9 cellular contexts compared by ENCODE assay signal in the genomic region with DNA sequence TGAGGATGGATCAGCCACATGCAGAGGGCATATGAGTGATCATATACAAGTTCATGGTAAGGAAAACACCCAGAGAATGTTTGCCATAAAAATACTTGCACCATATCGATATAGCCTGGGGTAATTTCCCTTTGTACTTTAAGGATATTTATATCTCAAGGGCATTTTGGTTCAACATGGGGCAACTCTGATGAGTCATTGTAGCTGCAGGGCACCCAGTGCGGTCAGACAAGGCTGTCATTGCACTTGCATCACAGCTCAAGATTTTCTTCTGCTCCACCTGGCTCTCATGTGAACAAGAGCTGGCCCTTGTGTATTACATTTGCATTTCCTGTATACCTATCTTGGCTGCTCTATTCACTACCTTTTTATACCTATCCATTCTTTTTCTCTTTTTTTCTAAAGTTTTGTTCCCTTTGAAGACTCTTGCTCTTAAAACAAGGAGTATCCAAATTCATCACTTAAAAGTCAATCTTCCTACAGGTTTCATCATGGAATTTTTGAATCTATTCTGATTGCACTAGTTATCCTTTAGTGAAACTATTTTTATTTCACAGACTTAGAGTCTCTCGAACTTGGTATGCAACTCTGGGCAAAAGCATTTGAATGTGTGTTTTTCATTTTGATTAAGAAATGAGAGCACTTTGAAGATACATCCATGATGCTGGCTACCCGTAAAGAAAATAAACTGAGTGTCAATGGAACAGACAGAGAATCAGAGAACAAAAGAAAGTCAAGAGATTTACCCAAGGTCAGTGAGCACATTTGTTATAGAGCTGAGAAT.
DNase-seq lines count a peak whose midpoint lies in the region; ATAC-seq and TF ChIP-seq lines count a peak whose summit lies in the region.
"Had no signal": no experiment of that assay in that cellular context is flagged by ENCODE, and none has a peak within 500 bp of the region (broad histone marks: within the 10 kb centered on the region; RNA-seq: fewer than 3 reads in every experiment).

No MANE protein-coding gene starts in this region.

- no peak for TF ChIP-seq CTCF in AG09309 (IDR thresholded peaks at IDR 0.05; ENCODE audit: control insufficient read depth, insufficient read depth, low read depth, low read length, missing control alignments)
- no peak for TF ChIP-seq CTCF in NB4 (IDR thresholded peaks at IDR 0.05; ENCODE audit: low read depth, low read length)

- no peak overlapping the region for H3K27ac Mint-ChIP-seq in stimulated activated naive CD8-positive, alpha-beta T cell treated with anti-CD3 and anti-CD28 coated beads, Interleukin-15, amount 100 ng/mL, for 72 hours

- peak; percentile 77 for DNase-seq in AG09309 (ENCODE audit: low read depth)
- DNase-seq in NB4 (ENCODE audit: low read depth), result peak; percentile 93
- DNase-seq in epithelial cell of prostate (ENCODE audit: low read depth, low spot score), result peak; percentile 92
- no peak for DNase-seq in stimulated activated naive CD8-positive, alpha-beta T cell treated with anti-CD3 and anti-CD28 coated beads, Interleukin-15, amount 100 ng/mL, for 72 hours
- DNase-seq in occipital lobe (lab: John Stamatoyannopoulos, UW), result no peak
- no peak for DNase-seq in mesenteric fat pad (ENCODE audit: low spot score)

- H3K27me3 Mint-ChIP-seq in stimulated activated naive CD8-positive, alpha-beta T cell treated with anti-CD3 and anti-CD28 coated beads, Interleukin-15, amount 100 ng/mL, for 72 hours, result peaks cover 18% of the 10 kb centered on the region

- H3K9me3 Mint-ChIP-seq in stimulated activated naive CD8-positive, alpha-beta T cell treated with anti-CD3 and anti-CD28 coated beads, Interleukin-15, amount 100 ng/mL, for 72 hours, result no peaks in the 10 kb centered on the region

- H3K4me1 Mint-ChIP-seq in stimulated activated naive CD8-positive, alpha-beta T cell treated with anti-CD3 and anti-CD28 coated beads, Interleukin-15, amount 100 ng/mL, for 72 hours, result no peaks in the 10 kb centered on the region

- H3K4me3 ChIP-seq in AG09309 (ENCODE audit: control insufficient read depth, low read depth, low read length) (no peak overlapping the region), NB4 (ENCODE audit: low read depth, low read length) (no peak overlapping the region)
- H3K4me3 ChIP-seq: skin epidermis had no signal

- ATAC-seq in GM21381 (IDR thresholded peaks at IDR 0.05; ENCODE audit: unreplicated experiment), result peak; percentile 73
- peak; percentile 48 for ATAC-seq in stimulated activated naive CD8-positive, alpha-beta T cell treated with anti-CD3 and anti-CD28 coated beads, Interleukin-15, amount 100 ng/mL, for 72 hours
- ATAC-seq in GM21367 (IDR thresholded peaks at IDR 0.05; ENCODE audit: unreplicated experiment), result no peak

- peak overlapping the region; percentile 24 for H3K27ac ChIP-seq in epithelial cell of prostate
- H3K27ac ChIP-seq: skin epidermis had no signal

- no peak overlapping the region for H3K4me3 Mint-ChIP-seq in stimulated activated naive CD8-positive, alpha-beta T cell treated with anti-CD3 and anti-CD28 coated beads, Interleukin-15, amount 100 ng/mL, for 72 hours

- no peak for TF ChIP-seq POLR2A in NB4 (IDR thresholded peaks at IDR 0.05; ENCODE audit: extremely low read depth, insufficient read length)

Comparison
In these comparisons a context has a peak if more than half of its experiments do, and no peak if none do; other contexts are left out.
1. DNase-seq: peak in AG09309 (single experiment), NB4 (single experiment) and epithelial cell of prostate (single experiment); none in stimulated activated naive CD8-positive, alpha-beta T cell treated with anti-CD3 and anti-CD28 coated beads, Interleukin-15, amount 100 ng/mL, for 72 hours (0 of 2), occipital lobe (single experiment) and mesenteric fat pad (single experiment).